ENCODE assay signal across 1 cellular context in genomic region chr18:35246831-35247230, GRCh38.
TF ChIP-seq lines count a peak whose summit lies in the region.

No MANE protein-coding gene starts in this region.

TF ChIP-seq in SK-N-SH, 30 proteins besides CTCF, POLR2A, EP300 and RAD21 (continued from another document):
- TF ChIP-seq ZBTB33 (IDR thresholded peaks at IDR 0.05; ENCODE audit: borderline replicate concordance, low read depth) (no peak), ELF1 (IDR thresholded peaks at IDR 0.05) (no peak), NRF1 (IDR thresholded peaks at IDR 0.05; ENCODE audit: low read depth, low read length) (no peak), JUND (IDR thresholded peaks at IDR 0.05) (no peak), REST (IDR thresholded peaks at IDR 0.05; ENCODE audit: low read depth, low read length) (no peak), FOSL2 (IDR thresholded peaks at IDR 0.05; ENCODE audit: borderline replicate concordance, low read depth) (no peak), USF2 (IDR thresholded peaks at IDR 0.05; ENCODE audit: borderline replicate concordance, low read depth, low read length) (no peak), CHD2 (IDR thresholded peaks at IDR 0.05; ENCODE audit: low read length, partially characterized antibody) (no peak), IRF3 (IDR thresholded peaks at IDR 0.05; ENCODE audit: low read depth, low read length) (no peak), SMC3 (IDR thresholded peaks at IDR 0.05; ENCODE audit: low read depth, low read length) (no peak), POLR2AphosphoS5 (IDR thresholded peaks at IDR 0.05; ENCODE audit: low read depth, low read length) (no peak), RCOR1 (IDR thresholded peaks at IDR 0.05; ENCODE audit: low read length) (no peak), USF1 (IDR thresholded peaks at IDR 0.05; ENCODE audit: borderline replicate concordance, low read depth) (no peak)
TF ChIP-seq in SK-N-SH: peak in this region for 0.
